ENCODE assay signal across 28 cellular contexts in the genomic region with DNA sequence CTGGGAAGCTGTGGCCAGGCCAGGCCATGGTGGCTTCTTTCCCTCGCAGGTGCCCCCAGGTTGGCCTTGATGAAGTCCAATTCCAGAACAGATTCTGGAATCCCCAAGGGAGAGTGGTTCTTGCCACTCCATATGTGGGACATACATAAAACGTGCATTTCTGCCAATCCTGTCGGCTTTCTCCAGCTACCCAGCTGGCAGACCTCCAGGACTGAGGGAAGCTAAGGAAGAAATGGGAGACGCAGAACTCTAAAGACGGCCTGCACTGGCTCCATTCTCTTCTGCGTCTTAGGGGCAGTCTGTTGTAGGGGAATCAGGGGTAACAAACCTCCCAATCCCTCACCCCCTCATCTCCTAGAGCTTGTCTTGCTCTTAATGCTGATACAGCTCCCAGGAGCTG.
"Had no signal": no experiment of that assay in that cellular context is flagged by ENCODE, and none has a peak within 500 bp of the region (broad histone marks: within the 10 kb centered on the region; RNA-seq: fewer than 3 reads in every experiment).

No MANE protein-coding gene starts in this region.

- DNase-seq: cortex of kidney; effector memory CD8-positive, alpha-beta T cell; erythroblast; esophagus squamous epithelium; foreskin melanocyte; hypothalamus; immature natural killer cell; islet precursor cell; kidney glomerular epithelial cell; left colon; left ventricle myocardium inferior; mucosa of descending colon; naive B cell; nucleus accumbens; pancreas; right lobe of liver; small intestine; stimulated activated CD4-positive, alpha-beta T cell treated with anti-CD3 and anti-CD28 coated beads, Interleukin-12 subunit alpha, Interleukin-12 subunit beta, amount 100 ng/mL, for 4 hours; stimulated activated CD4-positive, alpha-beta T cell treated with anti-CD3 and anti-CD28 coated beads, Interleukin-1b, Interleukin-23, amount 100 ng/mL, for 48 hours; stimulated activated CD4-positive, alpha-beta T cell treated with anti-CD3 and anti-CD28 coated beads, Interleukin-4, amount 100 ng/mL, for 1 hour; stimulated activated CD8-positive, alpha-beta memory T cell treated with anti-CD3 and anti-CD28 coated beads, Interleukin-4, amount 100 ng/mL, for 48 hours; stimulated activated naive CD4-positive, alpha-beta T cell; stimulated activated naive CD8-positive, alpha-beta T cell treated with anti-CD3 and anti-CD28 coated beads, Interleukin-15, amount 100 ng/mL, for 72 hours; upper lobe of right lung; uterus had no signal

- ATAC-seq: effector memory CD8-positive, alpha-beta T cell; left colon; mucosa of descending colon; natural killer cell treated with Interleukin-12 subunit alpha and Interleukin-12 subunit beta and Interleukin-15 and Interleukin-18, amount 100 ng/mL, for 72 hours; pancreas; right lobe of liver; stimulated activated naive CD8-positive, alpha-beta T cell treated with anti-CD3 and anti-CD28 coated beads, Interleukin-15, amount 100 ng/mL, for 72 hours; upper lobe of right lung had no signal

- H3K36me3 ChIP-seq: esophagus squamous epithelium, left ventricle myocardium inferior, pancreas, right lobe of liver, suprapubic skin, upper lobe of right lung, uterus had no signal

- H3K27ac ChIP-seq: esophagus squamous epithelium, left ventricle myocardium inferior, pancreas, right lobe of liver, suprapubic skin, uterus had no signal

- H3K27me3 ChIP-seq: pancreas, right lobe of liver, suprapubic skin, upper lobe of right lung, uterus had no signal

- H3K4me1 ChIP-seq: pancreas, right lobe of liver had no signal

- H3K9me3 ChIP-seq: esophagus squamous epithelium, left ventricle myocardium inferior, mucosa of descending colon, pancreas, right lobe of liver, suprapubic skin, upper lobe of right lung, uterus had no signal

- H3K4me3 ChIP-seq: esophagus squamous epithelium, left ventricle myocardium inferior, lung, mucosa of descending colon, pancreas, right lobe of liver, suprapubic skin, upper lobe of right lung, uterus had no signal
